ENCODE assay signal across 8 cellular contexts in the genomic region with DNA sequence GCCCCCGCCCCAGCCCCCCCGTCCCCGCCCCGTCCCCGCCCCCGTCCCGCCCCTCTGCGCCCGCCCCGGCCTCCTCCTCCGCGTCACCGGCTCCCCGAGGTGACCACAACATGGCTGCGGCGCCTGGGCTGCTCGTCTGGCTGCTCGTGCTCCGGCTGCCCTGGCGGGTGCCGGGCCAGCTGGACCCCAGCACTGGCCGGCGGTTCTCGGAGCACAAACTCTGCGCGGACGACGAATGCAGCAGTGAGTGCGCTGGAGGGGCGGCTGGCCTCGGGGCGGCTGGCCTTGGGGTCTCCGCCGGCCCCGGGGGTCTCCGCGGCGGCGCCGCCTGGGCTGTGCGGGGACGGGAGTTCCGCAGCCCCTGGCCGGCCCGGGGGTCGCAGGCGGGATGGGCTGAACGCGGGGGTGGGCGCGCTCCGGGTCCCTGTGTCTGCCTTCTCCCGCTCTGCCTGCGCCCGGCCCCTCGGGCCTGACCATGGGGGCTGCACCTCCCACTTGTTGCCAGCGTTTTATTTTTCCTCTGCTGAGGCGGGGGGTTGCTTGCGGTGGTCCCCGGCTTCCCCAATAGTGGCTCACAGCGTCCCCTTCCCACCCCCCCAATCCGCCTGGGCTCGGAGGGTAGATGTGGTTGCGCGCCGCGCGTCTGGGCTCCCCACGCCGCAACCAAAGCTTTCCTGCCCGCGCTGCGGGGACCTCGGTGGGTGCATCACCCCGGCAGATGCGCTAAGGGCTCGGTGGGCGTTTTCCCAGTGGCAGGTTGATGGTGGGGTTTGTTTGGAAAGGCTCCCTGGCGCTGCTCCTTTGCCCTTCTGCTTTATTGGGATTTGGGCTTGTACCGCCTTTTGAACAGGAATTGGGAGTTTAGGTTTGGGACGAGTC. TPM values are rescaled to one million over a fixed set of nuclear protein-coding genes. Genes with fewer than 3 reads are reported as not detected.
DNase-seq lines count a peak whose midpoint lies in the region; ATAC-seq and TF ChIP-seq lines count a peak whose summit lies in the region.

A gene with protein sequence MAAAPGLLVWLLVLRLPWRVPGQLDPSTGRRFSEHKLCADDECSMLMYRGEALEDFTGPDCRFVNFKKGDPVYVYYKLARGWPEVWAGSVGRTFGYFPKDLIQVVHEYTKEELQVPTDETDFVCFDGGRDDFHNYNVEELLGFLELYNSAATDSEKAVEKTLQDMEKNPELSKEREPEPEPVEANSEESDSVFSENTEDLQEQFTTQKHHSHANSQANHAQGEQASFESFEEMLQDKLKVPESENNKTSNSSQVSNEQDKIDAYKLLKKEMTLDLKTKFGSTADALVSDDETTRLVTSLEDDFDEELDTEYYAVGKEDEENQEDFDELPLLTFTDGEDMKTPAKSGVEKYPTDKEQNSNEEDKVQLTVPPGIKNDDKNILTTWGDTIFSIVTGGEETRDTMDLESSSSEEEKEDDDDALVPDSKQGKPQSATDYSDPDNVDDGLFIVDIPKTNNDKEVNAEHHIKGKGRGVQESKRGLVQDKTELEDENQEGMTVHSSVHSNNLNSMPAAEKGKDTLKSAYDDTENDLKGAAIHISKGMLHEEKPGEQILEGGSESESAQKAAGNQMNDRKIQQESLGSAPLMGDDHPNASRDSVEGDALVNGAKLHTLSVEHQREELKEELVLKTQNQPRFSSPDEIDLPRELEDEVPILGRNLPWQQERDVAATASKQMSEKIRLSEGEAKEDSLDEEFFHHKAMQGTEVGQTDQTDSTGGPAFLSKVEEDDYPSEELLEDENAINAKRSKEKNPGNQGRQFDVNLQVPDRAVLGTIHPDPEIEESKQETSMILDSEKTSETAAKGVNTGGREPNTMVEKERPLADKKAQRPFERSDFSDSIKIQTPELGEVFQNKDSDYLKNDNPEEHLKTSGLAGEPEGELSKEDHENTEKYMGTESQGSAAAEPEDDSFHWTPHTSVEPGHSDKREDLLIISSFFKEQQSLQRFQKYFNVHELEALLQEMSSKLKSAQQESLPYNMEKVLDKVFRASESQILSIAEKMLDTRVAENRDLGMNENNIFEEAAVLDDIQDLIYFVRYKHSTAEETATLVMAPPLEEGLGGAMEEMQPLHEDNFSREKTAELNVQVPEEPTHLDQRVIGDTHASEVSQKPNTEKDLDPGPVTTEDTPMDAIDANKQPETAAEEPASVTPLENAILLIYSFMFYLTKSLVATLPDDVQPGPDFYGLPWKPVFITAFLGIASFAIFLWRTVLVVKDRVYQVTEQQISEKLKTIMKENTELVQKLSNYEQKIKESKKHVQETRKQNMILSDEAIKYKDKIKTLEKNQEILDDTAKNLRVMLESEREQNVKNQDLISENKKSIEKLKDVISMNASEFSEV (N-terminal part only) (plus strand): TSS at position 97 of the 879 bp plus-strand sequence. CDS start 14 bp downstream, at position 111.

- no peaks in the 10 kb centered on the region for H3K9me3 ChIP-seq in DOHH2 (ENCODE audit: control insufficient read depth, insufficient read depth, low read length)
- no peaks in the 10 kb centered on the region for H3K9me3 ChIP-seq in vagina

- TF ChIP-seq POLR2A in vagina (IDR thresholded peaks at IDR 0.05) = no peak

- intact Hi-C loops in cardiac septum (cut with DNase I) (no loop called here), posterior cingulate gyrus (cut with DNase I) (no loop called here), vagina (cut with DNase I) (no loop called here)

- POLR2A ChIA-PET in activated naive CD8-positive, alpha-beta T cell treated with anti-CD3 and anti-CD28 coated beads, Interleukin-2, amount 10 ng/mL, durations not matched to agents 7 days and 5 days (lab: Charles Lee) = interaction anchor here (1.3 kb wide), 1 partner anchor 16 kb away, joined by 5 read pairs; no protein-coding TSS in a partner anchor

- no peaks in the 10 kb centered on the region for H4K20me1 ChIP-seq in DOHH2 (ENCODE audit: control insufficient read depth, insufficient read depth, low read depth, low read length)

- H3K27me3 ChIP-seq in DOHH2 (ENCODE audit: control insufficient read depth, low read length) (peaks cover 26% of the 10 kb centered on the region), vagina (no peaks in the 10 kb centered on the region)

- peak within 1 kb of the TSS; percentile 89 for H3K4me3 Mint-ChIP-seq in activated naive CD8-positive, alpha-beta T cell treated with anti-CD3 and anti-CD28 coated beads, Interleukin-2, amount 10 ng/mL, durations not matched to agents 7 days and 5 days

- H3K4me1 ChIP-seq in DOHH2 (ENCODE audit: control insufficient read depth, low read length) = peaks cover 19% of the 10 kb centered on the region
- H3K4me1 ChIP-seq in vagina = peaks cover 30% of the 10 kb centered on the region

- TF ChIP-seq CTCF in DOHH2 (IDR thresholded peaks at IDR 0.05; ENCODE audit: low read depth, low read length, poor library complexity, severe bottlenecking) (no peak), vagina (IDR thresholded peaks at IDR 0.05) (no peak)

- TF ChIP-seq EP300 in Ishikawa (IDR thresholded peaks at IDR 0.05; ENCODE audit: borderline replicate concordance) = no peak

- no peaks in the 10 kb centered on the region for H3K9me2 ChIP-seq in DOHH2 (replicated peaks; ENCODE audit: control insufficient read depth, low read length)

- H3K9me3 Mint-ChIP-seq in activated naive CD8-positive, alpha-beta T cell treated with anti-CD3 and anti-CD28 coated beads, Interleukin-2, amount 10 ng/mL, durations not matched to agents 7 days and 5 days = no peaks in the 10 kb centered on the region

- DNase-seq in SKM-1 (lab: John Stamatoyannopoulos, UW; ENCODE audit: unreplicated experiment) = peak; percentile 59
- peak; percentile 83 for DNase-seq in activated naive CD8-positive, alpha-beta T cell treated with anti-CD3 and anti-CD28 coated beads, Interleukin-2, amount 10 ng/mL, durations not matched to agents 7 days and 5 days
- peak; percentile 93 for DNase-seq in cardiac septum (ENCODE audit: low spot score)
- DNase-seq in posterior cingulate gyrus = peak; percentile 71 to 97 (median 81)
- DNase-seq in vagina (ENCODE audit: extremely low spot score in 2 of 2) = no peak

- H3K27me3 Mint-ChIP-seq in activated naive CD8-positive, alpha-beta T cell treated with anti-CD3 and anti-CD28 coated beads, Interleukin-2, amount 10 ng/mL, durations not matched to agents 7 days and 5 days = peaks cover 11% of the 10 kb centered on the region

- peaks cover 4% of the 10 kb centered on the region; the same call in 1 of the 2 replicates for H3F3A ChIP-seq in DOHH2 (ENCODE audit: control insufficient read depth, insufficient read depth)

- H3K79me2 ChIP-seq in DOHH2 (ENCODE audit: control insufficient read depth, low read length) = peaks cover 11% of the 10 kb centered on the region

- H3K4me3 ChIP-seq in DOHH2 (ENCODE audit: low read length) = peak within 1 kb of the TSS; percentile 91
- peak within 1 kb of the TSS; percentile 78 to 98 for H3K4me3 ChIP-seq in vagina

- peak within 1 kb of the TSS; percentile 99 for H3K4me2 ChIP-seq in DOHH2 (ENCODE audit: low read length)

- peaks cover 19% of the 10 kb centered on the region for H3K4me1 Mint-ChIP-seq in activated naive CD8-positive, alpha-beta T cell treated with anti-CD3 and anti-CD28 coated beads, Interleukin-2, amount 10 ng/mL, durations not matched to agents 7 days and 5 days

- H3K27ac Mint-ChIP-seq in activated naive CD8-positive, alpha-beta T cell treated with anti-CD3 and anti-CD28 coated beads, Interleukin-2, amount 10 ng/mL, durations not matched to agents 7 days and 5 days = peak within 1 kb of the TSS; percentile 87

- H3K36me3 ChIP-seq in DOHH2 (ENCODE audit: control insufficient read depth, low read length) (no peaks in the 10 kb centered on the region), vagina (peaks cover 0 to 10% of the 10 kb centered on the region in 2 donors)

- peaks cover 9% of the 10 kb centered on the region for H3K36me3 Mint-ChIP-seq in activated naive CD8-positive, alpha-beta T cell treated with anti-CD3 and anti-CD28 coated beads, Interleukin-2, amount 10 ng/mL, durations not matched to agents 7 days and 5 days

- no peak for TF ChIP-seq RAD21 in Ishikawa (IDR thresholded peaks at IDR 0.05; ENCODE audit: low read depth)

- ATAC-seq in GM21576 (IDR thresholded peaks at IDR 0.05; ENCODE audit: unreplicated experiment) = peak; percentile 59
- ATAC-seq in activated naive CD8-positive, alpha-beta T cell treated with anti-CD3 and anti-CD28 coated beads, Interleukin-2, amount 10 ng/mL, durations not matched to agents 7 days and 5 days (ENCODE audit: low read depth) = peak; percentile 43

- no peak within 1 kb of the TSS for H3K27ac ChIP-seq in DOHH2 (ENCODE audit: low read depth, low read length)
- peak within 1 kb of the TSS; percentile 80 for H3K27ac ChIP-seq in vagina

TF ChIP-seq in Ishikawa, 13 proteins besides CTCF, POLR2A, EP300 and RAD21:
- TF ChIP-seq YY1 (IDR thresholded peaks at IDR 0.05; ENCODE audit: low read depth) (peak; percentile 93), TAF1 (IDR thresholded peaks at IDR 0.05; ENCODE audit: low read depth) (peak; percentile 95), TEAD4 (IDR thresholded peaks at IDR 0.05) (no peak), TCF12 (IDR thresholded peaks at IDR 0.05; ENCODE audit: low read depth) (no peak), CREB1 (IDR thresholded peaks at IDR 0.05; ENCODE audit: low read depth) (no peak), CEBPB (IDR thresholded peaks at IDR 0.05) (no peak), EGR1 (IDR thresholded peaks at IDR 0.05) (no peak)
- TF ChIP-seq, protein P1, sequence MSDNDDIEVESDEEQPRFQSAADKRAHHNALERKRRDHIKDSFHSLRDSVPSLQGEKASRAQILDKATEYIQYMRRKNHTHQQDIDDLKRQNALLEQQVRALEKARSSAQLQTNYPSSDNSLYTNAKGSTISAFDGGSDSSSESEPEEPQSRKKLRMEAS (IDR thresholded peaks at IDR 0.05) = peak; percentile 31; the same call in 1 of the 2 replicates

RNA-seq across cellular contexts. Expression of the gene that starts here (rescaled TPM):
- total RNA-seq in activated naive CD8-positive, alpha-beta T cell treated with anti-CD3 and anti-CD28 coated beads, Interleukin-2, amount 10 ng/mL, durations not matched to agents 7 days and 5 days = 10 to 100 TPM; 80.7 to 82.3 TPM
- total RNA-seq in cardiac septum = 42.3 TPM
- 24.3 TPM for total RNA-seq in vagina

Comparison
In these comparisons a context has a peak if more than half of its experiments do, and no peak if none do; other contexts are left out.
1. DNase-seq: peak in SKM-1 (single experiment), activated naive CD8-positive, alpha-beta T cell treated with anti-CD3 and anti-CD28 coated beads, Interleukin-2, amount 10 ng/mL, durations not matched to agents 7 days and 5 days (single experiment), cardiac septum (single experiment) and posterior cingulate gyrus (10 of 10); none in vagina (0 of 2).